In the genomic region with DNA sequence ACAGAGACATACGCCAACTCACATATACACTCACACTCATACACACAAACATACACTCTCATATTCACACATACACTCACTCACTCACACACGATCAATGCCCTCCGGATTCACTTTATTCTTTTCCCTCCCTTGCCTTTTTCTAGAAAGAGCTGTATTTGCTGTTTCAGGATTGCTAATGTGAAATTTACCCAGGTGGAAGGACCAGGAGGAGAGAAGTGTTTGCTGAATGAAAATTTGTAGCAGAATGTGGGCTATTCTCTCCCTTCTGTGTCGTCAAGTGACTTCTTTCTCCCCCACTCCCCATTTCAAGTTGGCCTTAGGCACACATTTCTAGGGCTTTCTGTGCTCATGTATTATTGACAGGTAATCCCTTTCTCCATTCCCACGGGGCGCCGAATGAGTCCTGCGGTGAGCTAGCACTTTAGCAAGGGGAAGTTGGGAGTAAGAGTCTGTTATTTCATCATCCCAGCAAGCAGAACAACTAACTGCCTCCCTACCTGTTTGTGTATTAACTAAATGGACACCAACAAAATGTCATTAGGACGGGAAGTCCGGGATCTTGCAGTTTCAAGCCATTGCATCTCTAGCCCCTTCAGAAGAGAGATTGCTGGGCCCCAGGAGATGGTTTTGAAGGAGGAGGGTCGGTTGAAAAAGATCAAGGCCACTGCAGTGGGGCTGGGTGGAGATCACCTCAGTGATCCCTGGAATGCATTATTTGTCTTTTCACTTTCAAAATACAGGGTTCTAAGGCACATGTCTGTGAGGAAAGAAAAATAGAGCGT, we compare ENCODE assay signal across 1 cellular context.
TF ChIP-seq lines count a peak whose summit lies in the region.

No MANE protein-coding gene starts in this region.

TF ChIP-seq in IMR-90, 13 proteins besides CTCF, POLR2A, EP300 and RAD21:
- no peak for TF ChIP-seq MAZ (IDR thresholded peaks at IDR 0.05; ENCODE audit: borderline replicate concordance, low read depth, low read length)
- TF ChIP-seq NFE2L2 (IDR thresholded peaks at IDR 0.05; ENCODE audit: low read depth, low read length): no peak
- TF ChIP-seq MXI1 (IDR thresholded peaks at IDR 0.05; ENCODE audit: borderline replicate concordance, low read depth, low read length): no peak
- TF ChIP-seq CEBPB (IDR thresholded peaks at IDR 0.05; ENCODE audit: low read depth, low read length): no peak
- TF ChIP-seq MAFK (IDR thresholded peaks at IDR 0.05; ENCODE audit: low read depth, low read length): no peak
- TF ChIP-seq, protein P1, sequence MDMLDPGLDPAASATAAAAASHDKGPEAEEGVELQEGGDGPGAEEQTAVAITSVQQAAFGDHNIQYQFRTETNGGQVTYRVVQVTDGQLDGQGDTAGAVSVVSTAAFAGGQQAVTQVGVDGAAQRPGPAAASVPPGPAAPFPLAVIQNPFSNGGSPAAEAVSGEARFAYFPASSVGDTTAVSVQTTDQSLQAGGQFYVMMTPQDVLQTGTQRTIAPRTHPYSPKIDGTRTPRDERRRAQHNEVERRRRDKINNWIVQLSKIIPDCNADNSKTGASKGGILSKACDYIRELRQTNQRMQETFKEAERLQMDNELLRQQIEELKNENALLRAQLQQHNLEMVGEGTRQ (IDR thresholded peaks at IDR 0.05; ENCODE audit: low read depth, low read length): no peak
- no peak for TF ChIP-seq SMC3 (IDR thresholded peaks at IDR 0.05; ENCODE audit: low read depth, low read length)
- no peak for TF ChIP-seq CHD1 (IDR thresholded peaks at IDR 0.05; ENCODE audit: low read depth, low read length)
